In the genomic region with DNA sequence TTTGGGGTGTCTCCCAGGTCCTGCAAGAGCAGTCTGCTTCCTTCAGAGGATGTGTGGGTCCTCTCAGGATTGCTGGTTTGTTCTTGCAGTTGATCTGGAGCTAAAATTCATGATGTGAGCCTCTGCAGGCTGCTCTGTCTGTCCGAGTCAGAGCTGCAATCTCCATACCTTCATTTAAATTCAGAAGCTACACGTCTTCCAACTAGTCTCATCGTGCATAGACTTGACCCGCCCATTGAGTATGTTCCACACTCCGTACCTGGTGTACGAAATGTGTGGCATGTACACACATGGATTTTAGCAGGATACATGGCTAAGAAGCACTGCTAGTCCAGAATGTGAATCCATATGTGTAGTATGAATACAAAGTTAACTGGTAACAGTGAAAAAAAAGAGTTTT, we compare ENCODE assay signal across 24 cellular contexts.
"Had no signal": no experiment of that assay in that cellular context is flagged by ENCODE, and none has a peak within 500 bp of the region (broad histone marks: within the 10 kb centered on the region; RNA-seq: fewer than 3 reads in every experiment).

No MANE protein-coding gene starts in this region.

- H3K36me3 Mint-ChIP-seq: immature natural killer cell; naive B cell; naive thymus-derived CD8-positive, alpha-beta T cell had no signal

- H3K4me1 Mint-ChIP-seq: immature natural killer cell; naive B cell; naive thymus-derived CD8-positive, alpha-beta T cell had no signal

- H3K79me2 ChIP-seq: hepatocyte had no signal

- H3K9me3 Mint-ChIP-seq: effector memory CD8-positive, alpha-beta T cell had no signal

- H3K27ac ChIP-seq: colonic mucosa, esophagus squamous epithelium, gastroesophageal sphincter, heart left ventricle, hepatocyte, left lung, lower lobe of right lung had no signal

- H3K4me1 ChIP-seq: colonic mucosa, esophagus squamous epithelium, gastroesophageal sphincter, left lung, lower lobe of right lung had no signal

- H3K4me2 ChIP-seq: hepatocyte had no signal

- H3K27me3 ChIP-seq: colonic mucosa, esophagus squamous epithelium, gastroesophageal sphincter, heart left ventricle, hepatocyte, left lung had no signal

- H3K36me3 ChIP-seq: colonic mucosa, esophagus squamous epithelium, gastroesophageal sphincter, heart left ventricle, left lung, lower lobe of right lung had no signal

- H3K4me3 Mint-ChIP-seq: dendritic cell treated with granulocyte-macrophage colony-stimulating factor and Interleukin-4, amounts not matched to agents 40 ng/mL and 50 ng/mL, for 4 days; effector memory CD8-positive, alpha-beta T cell; endodermal cell; immature natural killer cell; mesothelial cell of epicardium; naive B cell; naive thymus-derived CD8-positive, alpha-beta T cell had no signal

- H3K9me3 ChIP-seq: colonic mucosa, esophagus squamous epithelium, gastroesophageal sphincter, left lung, lower lobe of right lung, mucosa of descending colon had no signal

- ATAC-seq: effector memory CD8-positive, alpha-beta T cell; gastroesophageal sphincter; heart left ventricle; left cardiac atrium; left lung; left ventricle myocardium superior; lower lobe of right lung; mucosa of descending colon; naive thymus-derived CD8-positive, alpha-beta T cell had no signal

- H3K27ac Mint-ChIP-seq: dendritic cell treated with granulocyte-macrophage colony-stimulating factor and Interleukin-4, amounts not matched to agents 40 ng/mL and 50 ng/mL, for 4 days; effector memory CD8-positive, alpha-beta T cell; endodermal cell; immature natural killer cell; mesothelial cell of epicardium; naive thymus-derived CD8-positive, alpha-beta T cell had no signal

- FAIRE-seq: endometrium had no signal

- H3K4me3 ChIP-seq: colonic mucosa, esophagus squamous epithelium, gastroesophageal sphincter, heart left ventricle, hepatocyte, left lung, lower lobe of right lung, mucosa of descending colon had no signal

- DNase-seq: colonic mucosa; cortex of kidney; effector CD8-positive, alpha-beta T cell; effector memory CD8-positive, alpha-beta T cell; endodermal cell; esophagus squamous epithelium; foreskin fibroblast; heart left ventricle; hypothalamus; immature natural killer cell; islet precursor cell; left cardiac atrium; left lung; left ventricle myocardium superior; lower lobe of right lung; mesenchymal stem cell; mucosa of descending colon; naive B cell; naive thymus-derived CD8-positive, alpha-beta T cell had no signal

- H2AFZ ChIP-seq: hepatocyte had no signal

- H3K27me3 Mint-ChIP-seq: dendritic cell treated with granulocyte-macrophage colony-stimulating factor and Interleukin-4, amounts not matched to agents 40 ng/mL and 50 ng/mL, for 4 days had no signal
